Comparison of ENCODE assay signal across 16 cellular contexts in genomic region chr5:76514254-76514653, GRCh38.
DNase-seq lines count a peak whose midpoint lies in the region; TF ChIP-seq lines count a peak whose summit lies in the region.
"Had no signal": no experiment of that assay in that cellular context is flagged by ENCODE, and none has a peak within 500 bp of the region (broad histone marks: within the 10 kb centered on the region; RNA-seq: fewer than 3 reads in every experiment).

No MANE protein-coding gene starts in this region.

- peaks cover 4% of the 10 kb centered on the region for H3K36me3 ChIP-seq in CD4-positive, alpha-beta memory T cell (ENCODE audit: insufficient read depth, low read length)
- no peaks in the 10 kb centered on the region for H3K36me3 ChIP-seq in Caco-2 (ENCODE audit: control insufficient read depth, insufficient read depth, low read length)
- H3K36me3 ChIP-seq in adrenal gland (replicated peaks in 1 of 2), result no peaks in the 10 kb centered on the region
- no peaks in the 10 kb centered on the region for H3K36me3 ChIP-seq in HAP-1 (replicated peaks)

- H3K27me3 Mint-ChIP-seq in CD4-positive, alpha-beta memory T cell, result no peaks in the 10 kb centered on the region
- H3K27me3 Mint-ChIP-seq in Caco-2 (ENCODE audit: insufficient read depth, unreplicated experiment) (no peaks in the 10 kb centered on the region), mesothelial cell of epicardium (ENCODE audit: low read depth) (no peaks in the 10 kb centered on the region)

- DNase-seq in CD4-positive, alpha-beta memory T cell, result no peak
- DNase-seq in Caco-2 (peak; percentile 56 to 81), adrenal gland (peak in 5 of 7 donors; percentile 18 to 60 (median 49)), mesothelial cell of epicardium (ENCODE audit: low spot score in 2 of 2, unreplicated experiment in 2 of 2) (no peak), superior temporal gyrus (ENCODE audit: extremely low spot score) (no peak), HAP-1 (ENCODE audit: low spot score in 2 of 2) (no peak), NCI-H748 (lab: John Stamatoyannopoulos, UW; ENCODE audit: unreplicated experiment) (no peak)
- DNase-seq: COR-L47, DMS79 treated with DMSO at 0.1 percent for 48 hours, GDM1, NCI-H146, NCI-H2081 treated with DMSO at 0.1 percent for 48 hours, NCI-H446, NCI-H748 treated with DMSO at 0.1 percent for 48 hours had no signal

- H3K27me3 ChIP-seq in CD4-positive, alpha-beta memory T cell (ENCODE audit: insufficient read depth, low read length), result no peaks in the 10 kb centered on the region
- H3K27me3 ChIP-seq in Caco-2 (replicated peaks; ENCODE audit: control insufficient read depth, insufficient read depth, low read length) (no peaks in the 10 kb centered on the region), adrenal gland (no peaks in the 10 kb centered on the region), HAP-1 (ENCODE audit: low read depth) (no peaks in the 10 kb centered on the region)
- H3K27me3 ChIP-seq: BLaER1 had no signal

- peaks cover 13% of the 10 kb centered on the region for H3K4me1 ChIP-seq in CD4-positive, alpha-beta memory T cell (ENCODE audit: insufficient read depth, low read length)
- H3K4me1 ChIP-seq in Caco-2 (peaks cover 66% of the 10 kb centered on the region), adrenal gland (replicated peaks in 1 of 2) (peaks cover 0 to 12% of the 10 kb centered on the region in 2 donors), HAP-1 (no peaks in the 10 kb centered on the region)

- H3K9me3 ChIP-seq in CD4-positive, alpha-beta memory T cell (ENCODE audit: control insufficient read depth in 1 of 2, low read length in 2 of 2), result no peaks in the 10 kb centered on the region
- H3K9me3 ChIP-seq in Caco-2 (peaks cover 11% of the 10 kb centered on the region), adrenal gland (replicated peaks in 1 of 3) (no peaks in the 10 kb centered on the region), HAP-1 (no peaks in the 10 kb centered on the region)

- CTCF ChIA-PET in CD4-positive, alpha-beta memory T cell (lab: Charles Lee; ENCODE audit: partially characterized antibody), result interaction anchor here (0.8 kb wide), 2 partner anchors 9 to 30 kb away, joined by 3 to 4 read pairs; no protein-coding TSS in a partner anchor
- CTCF ChIA-PET in Caco-2 (lab: Charles Lee), result interaction anchor here (0.5 to 0.9 kb wide), 2 partner anchors 30 to 129 kb away, joined by 3 read pairs; no protein-coding TSS in a partner anchor

- 32 to 38% (median 35%) methylated on average over 4 of the region's 4 CpGs for WGBS in adrenal gland, 4 donors

- peaks cover 24 to 54% (median 41%) of the 10 kb centered on the region in 4 donors for H3K4me1 Mint-ChIP-seq in CD4-positive, alpha-beta memory T cell
- H3K4me1 Mint-ChIP-seq in Caco-2 (ENCODE audit: low read depth, unreplicated experiment) (peaks cover 20% of the 10 kb centered on the region), mesothelial cell of epicardium (peaks cover 24% of the 10 kb centered on the region)

- BruUV-seq in Caco-2 (replicated peaks; lab: Mats Ljungman, UMichigan), result no TSS peak

- POLR2A ChIA-PET in CD4-positive, alpha-beta memory T cell (lab: Charles Lee; ENCODE audit: partially characterized antibody), result interaction anchor here (1.2 to 1.4 kb wide), 2 partner anchors 13 to 111 kb away, joined by 3 read pairs; partner anchors contain the start of gene IQGAP2
- POLR2A ChIA-PET in Caco-2 (lab: Charles Lee), result no interaction called here

- H3K27ac Mint-ChIP-seq in CD4-positive, alpha-beta memory T cell, result peak overlapping the region in 4 of 7 donors; percentile 25 to 82 (median 68)
- peak overlapping the region; percentile 58 for H3K27ac Mint-ChIP-seq in Caco-2 (ENCODE audit: unreplicated experiment)
- H3K27ac Mint-ChIP-seq in mesothelial cell of epicardium, result peak overlapping the region; percentile 44

- peak overlapping the region in 3 of 8 donors; percentile 3 to 4 (median 4) for H3K4me3 Mint-ChIP-seq in CD4-positive, alpha-beta memory T cell
- H3K4me3 Mint-ChIP-seq in Caco-2 (ENCODE audit: unreplicated experiment), result peak overlapping the region; percentile 18
- no peak overlapping the region for H3K4me3 Mint-ChIP-seq in mesothelial cell of epicardium

- no peak overlapping the region for H3K4me3 ChIP-seq in CD4-positive, alpha-beta memory T cell (ENCODE audit: low read length in 2 of 2)
- H3K4me3 ChIP-seq in Caco-2 (ENCODE audit: low read depth, low read length) (no peak overlapping the region), adrenal gland (no peak overlapping the region), HAP-1 (no peak overlapping the region)
- H3K4me3 ChIP-seq: BLaER1, SK-N-MC had no signal

- in situ Hi-C loops in HAP-1 (cut with MboI; ENCODE audit: low sequenced_read_pairs), result no loop called here

- H3K36me3 Mint-ChIP-seq in CD4-positive, alpha-beta memory T cell, result peaks cover 23 to 38% of the 10 kb centered on the region in 2 donors
- H3K36me3 Mint-ChIP-seq in Caco-2 (ENCODE audit: insufficient read depth, unreplicated experiment), result peaks cover 24% of the 10 kb centered on the region
- peaks cover 4% of the 10 kb centered on the region for H3K36me3 Mint-ChIP-seq in mesothelial cell of epicardium

- H3K27ac ChIP-seq in CD4-positive, alpha-beta memory T cell (ENCODE audit: low read depth, low read length), result no peak overlapping the region
- H3K27ac ChIP-seq in adrenal gland, result peak overlapping the region in 4 of 5 donors; percentile 2 to 47 (median 20)
- H3K27ac ChIP-seq: BLaER1, SK-N-MC had no signal

- TF ChIP-seq CTCF in Caco-2 (IDR thresholded peaks at IDR 0.05; ENCODE audit: insufficient read depth in 1 of 2, low read depth in 1 of 2, low read length in 1 of 2, severe bottlenecking in 1 of 2, unreplicated experiment in 1 of 2) (no peak), adrenal gland (IDR thresholded peaks at IDR 0.05) (no peak), mesothelial cell of epicardium (IDR thresholded peaks at IDR 0.05; ENCODE audit: unreplicated experiment) (no peak)

- H3K9me3 Mint-ChIP-seq in CD4-positive, alpha-beta memory T cell, result no peaks in the 10 kb centered on the region
- H3K9me3 Mint-ChIP-seq in Caco-2 (ENCODE audit: unreplicated experiment), result no peaks in the 10 kb centered on the region
- peaks cover 4% of the 10 kb centered on the region for H3K9me3 Mint-ChIP-seq in mesothelial cell of epicardium

- TF ChIP-seq POLR2A in adrenal gland (IDR thresholded peaks at IDR 0.05), result no peak

- intact Hi-C loops in CD4-positive, alpha-beta memory T cell (cut with micrococcal nuclease), result no loop called here
- intact Hi-C loops in Caco-2 (cut with micrococcal nuclease; ENCODE audit: unreplicated experiment) (loop anchor here (1.0 kb wide), 1 partner anchor 56 kb away; no protein-coding TSS in a partner anchor), adrenal gland (cut with DNase I) (no loop called here)

Comparison
In these comparisons a context has a peak if more than half of its experiments do, and no peak if none do; other contexts are left out.
1. DNase-seq: peak in Caco-2 (2 of 2) and adrenal gland (5 of 7); none in CD4-positive, alpha-beta memory T cell (0 of 5), mesothelial cell of epicardium (0 of 2), superior temporal gyrus (single experiment), HAP-1 (0 of 2) and NCI-H748 (single experiment).
2. Peak in every context shown above with its lines, with median percentiles within 50 percentile points of each other: H3K27ac Mint-ChIP-seq.